In the genomic region with DNA sequence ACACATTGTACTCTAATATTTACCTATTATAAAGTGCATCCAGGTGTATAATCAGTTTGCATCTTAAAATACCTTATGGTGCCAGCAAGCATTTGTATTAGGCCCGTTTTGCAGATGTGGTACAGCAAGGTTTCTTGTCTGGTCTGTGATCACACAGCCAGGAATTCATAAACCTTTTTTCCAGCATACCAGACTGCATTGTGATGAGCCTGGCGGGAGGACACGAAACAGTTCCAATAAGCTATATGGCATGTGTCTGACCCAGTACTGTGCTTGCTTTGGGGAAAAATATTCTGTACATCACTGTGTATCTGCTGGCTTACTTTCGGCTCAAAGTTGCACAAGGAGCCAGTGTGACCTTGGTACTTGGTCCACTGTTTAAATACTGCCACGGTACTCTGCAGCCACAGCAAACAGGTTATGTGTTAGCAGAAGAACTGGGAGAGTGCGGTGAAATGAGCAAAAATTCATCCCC, we compare ENCODE assay signal across 16 cellular contexts.
"Had no signal": no experiment of that assay in that cellular context is flagged by ENCODE, and none has a peak within 500 bp of the region (broad histone marks: within the 10 kb centered on the region; RNA-seq: fewer than 3 reads in every experiment).

No MANE protein-coding gene starts in this region.

- H3K4me1 ChIP-seq: colonic mucosa had no signal

- DNase-seq: activated B cell treated with CpG ODN at 0.5 μM for 24 hours; activated CD4-positive, alpha-beta T cell treated with anti-CD3 and anti-CD28 coated beads for 48 hours; activated CD8-positive, alpha-beta memory T cell treated with anti-CD3 and anti-CD28 coated beads, Interleukin-2, amount 50 U/mL, for 4 hours; activated CD8-positive, alpha-beta T cell treated with anti-CD3 and anti-CD28 coated beads, Interleukin-2, amount 10 ng/mL, durations not matched to agents 7 days and 5 days; activated effector memory CD4-positive, alpha-beta T cell treated with anti-CD3 and anti-CD28 coated beads, Interleukin-2, amount 50 U/mL, for 16 hours; activated T-cell treated with anti-CD3 and anti-CD28 coated beads, Interleukin-2, amount 50 U/mL, for 48 hours; caudate nucleus; colonic mucosa; left colon; naive B cell; stimulated activated CD4-positive, alpha-beta T cell treated with anti-CD3 and anti-CD28 coated beads, Interleukin-12 subunit alpha, Interleukin-12 subunit beta, amount 100 ng/mL, for 4 hours; stimulated activated CD4-positive, alpha-beta T cell treated with anti-CD3 and anti-CD28 coated beads, Interleukin-2, amount 100 ng/mL, for 24 hours had no signal

- H3K27ac ChIP-seq: colonic mucosa had no signal

- H3K36me3 Mint-ChIP-seq: activated naive CD4-positive, alpha-beta T cell treated with anti-CD3 and anti-CD28 coated beads, Interleukin-2, amount 50 U/mL, for 24 hours; naive B cell; neural progenitor cell; stimulated activated memory B cell treated with anti-CD40 and anti-IgM and Interleukin-4, amounts not matched to agents 10 μg/mL and 1 μg/mL and 100 μg/mL, for 72 hours had no signal

- ATAC-seq: activated CD8-positive, alpha-beta T cell treated with anti-CD3 and anti-CD28 coated beads, Interleukin-2, amount 10 ng/mL, durations not matched to agents 7 days and 5 days; esophagus mucosa; left colon; stimulated activated memory B cell treated with anti-CD40 and anti-IgM and Interleukin-4, amounts not matched to agents 10 μg/mL and 1 μg/mL and 100 μg/mL, for 72 hours had no signal

- H3K27me3 Mint-ChIP-seq: activated naive CD4-positive, alpha-beta T cell treated with anti-CD3 and anti-CD28 coated beads, Interleukin-2, amount 50 U/mL, for 24 hours had no signal

- H3K27ac Mint-ChIP-seq: activated B cell treated with CpG ODN at 0.5 μM for 24 hours; activated CD8-positive, alpha-beta T cell treated with anti-CD3 and anti-CD28 coated beads, Interleukin-2, amount 10 ng/mL, durations not matched to agents 7 days and 5 days; activated naive CD4-positive, alpha-beta T cell treated with anti-CD3 and anti-CD28 coated beads, Interleukin-2, amount 50 U/mL, for 24 hours; naive B cell; neural progenitor cell; stimulated activated memory B cell treated with anti-CD40 and anti-IgM and Interleukin-4, amounts not matched to agents 10 μg/mL and 1 μg/mL and 100 μg/mL, for 72 hours had no signal

- H3K4me3 Mint-ChIP-seq: activated B cell treated with CpG ODN at 0.5 μM for 24 hours; activated CD8-positive, alpha-beta T cell treated with anti-CD3 and anti-CD28 coated beads, Interleukin-2, amount 10 ng/mL, durations not matched to agents 7 days and 5 days; activated naive CD4-positive, alpha-beta T cell treated with anti-CD3 and anti-CD28 coated beads, Interleukin-2, amount 50 U/mL, for 24 hours; naive B cell; neural progenitor cell; stimulated activated memory B cell treated with anti-CD40 and anti-IgM and Interleukin-4, amounts not matched to agents 10 μg/mL and 1 μg/mL and 100 μg/mL, for 72 hours had no signal

- H3K4me3 ChIP-seq: colonic mucosa, neural progenitor cell had no signal

- H3K9me3 ChIP-seq: colonic mucosa had no signal

- H3K4me1 Mint-ChIP-seq: activated B cell treated with CpG ODN at 0.5 μM for 24 hours; activated naive CD4-positive, alpha-beta T cell treated with anti-CD3 and anti-CD28 coated beads, Interleukin-2, amount 50 U/mL, for 24 hours; naive B cell; stimulated activated memory B cell treated with anti-CD40 and anti-IgM and Interleukin-4, amounts not matched to agents 10 μg/mL and 1 μg/mL and 100 μg/mL, for 72 hours had no signal

- H3K9me3 Mint-ChIP-seq: activated naive CD4-positive, alpha-beta T cell treated with anti-CD3 and anti-CD28 coated beads, Interleukin-2, amount 50 U/mL, for 24 hours; naive B cell; stimulated activated memory B cell treated with anti-CD40 and anti-IgM and Interleukin-4, amounts not matched to agents 10 μg/mL and 1 μg/mL and 100 μg/mL, for 72 hours had no signal

- H3K36me3 ChIP-seq: colonic mucosa, neural progenitor cell had no signal
